In genomic region chr12:58086006-58086405, GRCh38 we compare ENCODE assay signal across 24 cellular contexts.
"Had no signal": no experiment of that assay in that cellular context is flagged by ENCODE, and none has a peak within 500 bp of the region (broad histone marks: within the 10 kb centered on the region; RNA-seq: fewer than 3 reads in every experiment).

No MANE protein-coding gene starts in this region.

- ATAC-seq: activated T-cell treated with anti-CD3 and anti-CD28 coated beads, Interleukin-2, amount 50 U/mL, for 72 hours; effector memory CD8-positive, alpha-beta T cell; T-helper 17 cell; WTC11 had no signal

- DNase-seq: activated CD4-positive, alpha-beta memory T cell treated with anti-CD3 and anti-CD28 coated beads, Interleukin-2, amount 10 ng/mL, durations not matched to agents 7 days and 5 days; activated CD4-positive, alpha-beta T cell treated with anti-CD3 and anti-CD28 coated beads for 1 hour; activated CD4-positive, alpha-beta T cell treated with anti-CD3 and anti-CD28 coated beads for 4 hours; activated CD4-positive, alpha-beta T cell treated with anti-CD3 and anti-CD28 coated beads, Interleukin-2, amount 10 ng/mL, durations not matched to agents 7 days and 5 days; activated CD4-positive, alpha-beta T cell treated with anti-CD3 and anti-CD28 coated beads, Interleukin-2, amount 50 U/mL, for 4 hours; activated CD8-positive, alpha-beta memory T cell treated with anti-CD3 and anti-CD28 coated beads, Interleukin-2, amount 50 U/mL, for 48 hours; activated gamma-delta T cell; activated naive CD4-positive, alpha-beta T cell; activated naive CD4-positive, alpha-beta T cell treated with anti-CD3 and anti-CD28 coated beads, Interleukin-2, amount 10 ng/mL, durations not matched to agents 7 days and 5 days; activated naive CD8-positive, alpha-beta T cell treated with anti-CD3 and anti-CD28 coated beads, Interleukin-2, amount 10 ng/mL, durations not matched to agents 7 days and 5 days; activated T-cell treated with anti-CD3 and anti-CD28 coated beads for 4 hours; activated T-cell treated with anti-CD3 and anti-CD28 coated beads, Interleukin-2, amount 50 U/mL, for 24 hours; activated T-cell treated with anti-CD3 and anti-CD28 coated beads, Interleukin-2, amount 50 U/mL, for 72 hours; central memory CD4-positive, alpha-beta T cell; cortex of kidney; dermis blood vessel endothelial cell; effector CD4-positive, alpha-beta T cell; effector memory CD8-positive, alpha-beta T cell; erythroblast; esophagus squamous epithelium; head of caudate nucleus; T-helper 1 cell; T-helper 17 cell had no signal
